In genomic region chr15:94538280-94538679, GRCh38 we compare ENCODE assay signal across 6 cellular contexts.
"Had no signal": no experiment of that assay in that cellular context is flagged by ENCODE, and none has a peak within 500 bp of the region (broad histone marks: within the 10 kb centered on the region; RNA-seq: fewer than 3 reads in every experiment).

No MANE protein-coding gene starts in this region.

- H3K9ac ChIP-seq: KMS-11 had no signal

- H3K4me2 ChIP-seq: KMS-11 had no signal

- DNase-seq: KBM-7, KG1 had no signal

- H3K27ac ChIP-seq: HL-60, KMS-11 had no signal

- ATAC-seq: K562 had no signal

- FAIRE-seq: HTR-8/SVneo, K562 had no signal

- H3K4me3 ChIP-seq: K562 had no signal
